Comparison of ENCODE assay signal across 31 cellular contexts in the genomic region with DNA sequence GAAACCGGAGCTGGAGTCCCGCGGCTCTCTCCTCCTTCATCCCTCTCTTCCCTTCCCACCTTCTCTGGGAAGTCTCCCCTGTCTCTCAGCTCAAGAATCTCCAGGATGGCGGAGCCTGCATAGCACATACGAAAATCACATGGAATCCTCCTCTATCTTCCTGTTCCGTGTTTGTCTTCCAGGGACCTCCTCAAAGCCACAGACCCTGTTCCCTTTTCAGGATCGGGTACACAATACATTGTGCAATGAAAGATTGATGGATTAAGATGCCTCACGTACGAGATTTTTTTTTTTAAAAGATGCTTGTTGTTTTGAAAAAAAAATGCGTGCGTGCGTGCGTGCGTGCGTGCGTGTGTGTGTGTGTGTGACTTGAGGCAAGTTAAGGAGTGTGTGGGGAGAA. TPM values are rescaled to one million over a fixed set of nuclear protein-coding genes. Genes with fewer than 3 reads are reported as not detected.
"Had no signal": no experiment of that assay in that cellular context is flagged by ENCODE, and none has a peak within 500 bp of the region (broad histone marks: within the 10 kb centered on the region; RNA-seq: fewer than 3 reads in every experiment).

No MANE protein-coding gene starts in this region.

- H3K9me3 Mint-ChIP-seq: activated CD4-positive, alpha-beta memory T cell treated with anti-CD3 and anti-CD28 coated beads for 36 hours; activated naive CD4-positive, alpha-beta T cell treated with anti-CD3 and anti-CD28 coated beads for 36 hours; activated naive CD4-positive, alpha-beta T cell treated with anti-CD3 and anti-CD28 coated beads, Interleukin-2, amount 50 U/mL, for 72 hours; activated T-cell treated with anti-CD3 and anti-CD28 coated beads, Interleukin-2, amount 50 U/mL, for 4 hours; activated T-helper 1 cell treated with anti-CD3 and anti-CD28 coated beads, Interleukin-12 subunit alpha, Interleukin-12 subunit beta, Interleukin-2, Interleukin-4 antibody, amounts not matched to agents 30 ng/mL and 10 ng/mL and 1 ng/mL, durations not matched to agents 14 hours and 24 hours and 36 hours; T-helper 1 cell treated with Interleukin-12 subunit alpha and Interleukin-12 subunit beta and Interleukin-4 antibody, amounts not matched to agents 30 μg/mL and 1 μg/mL, for 36 hours; T-helper 2 cell treated with Interferon-gamma antibody and Interleukin-4, amounts not matched to agents 5 μg/mL and 100 μg/mL, for 36 hours had no signal

- H3K27ac ChIP-seq: adrenal gland, body of pancreas, Peyer's patch, SJSA1 had no signal

- H3K36me3 ChIP-seq: adrenal gland, Peyer's patch, SJSA1 had no signal

- ATAC-seq: activated naive CD4-positive, alpha-beta T cell treated with anti-CD3 and anti-CD28 coated beads, Interleukin-2, amount 50 U/mL, for 72 hours; activated T-cell treated with anti-CD3 and anti-CD28 coated beads, Interleukin-2, amount 50 U/mL, for 4 hours; body of pancreas; K562; PC-3 had no signal

- DNase-seq: activated CD4-positive, alpha-beta memory T cell treated with anti-CD3 and anti-CD28 coated beads for 36 hours; activated CD4-positive, alpha-beta T cell treated with anti-CD3 and anti-CD28 coated beads for 4 hours; activated CD4-positive, alpha-beta T cell treated with anti-CD3 and anti-CD28 coated beads, Interleukin-2, amount 50 U/mL, for 1 hour; activated gamma-delta T cell treated with Interleukin-2 at 50 U/mL for 16 hours; activated naive CD4-positive, alpha-beta T cell treated with anti-CD3 and anti-CD28 coated beads for 36 hours; activated T-cell treated with anti-CD3 and anti-CD28 coated beads for 4 hours; activated T-cell treated with anti-CD3 and anti-CD28 coated beads, Interleukin-2, amount 50 U/mL, for 4 hours; body of pancreas; central memory CD4-positive, alpha-beta T cell; NCI-H1092 treated with DMSO at 0.1 percent for 48 hours; NCI-H1417; NCI-H146; NCI-H187; NCI-H2029 treated with DMSO at 0.1 percent for 48 hours; NCI-H2107; NCI-H2171; NCI-H510A; NCI-H526; NCI-H748 treated with DMSO at 0.1 percent for 48 hours; NK-92 treated with Interleukin-12 subunit alpha and Interleukin-12 subunit beta, amount 100 ng/mL, for 24 hours; PC-3; SHP77 treated with DMSO at 0.1 percent for 48 hours; SK-N-SH had no signal

- H3K36me3 Mint-ChIP-seq: activated CD4-positive, alpha-beta memory T cell treated with anti-CD3 and anti-CD28 coated beads for 36 hours; activated naive CD4-positive, alpha-beta T cell treated with anti-CD3 and anti-CD28 coated beads, Interleukin-2, amount 50 U/mL, for 72 hours had no signal

- H3K9me3 ChIP-seq: adrenal gland, body of pancreas, Peyer's patch, SJSA1, SK-N-SH had no signal

- H3K4me1 ChIP-seq: adrenal gland, body of pancreas, Peyer's patch, SJSA1 had no signal

- H3K27me3 ChIP-seq: adrenal gland, body of pancreas, Peyer's patch had no signal

- H3K27ac Mint-ChIP-seq: activated CD4-positive, alpha-beta memory T cell treated with anti-CD3 and anti-CD28 coated beads for 36 hours; activated naive CD4-positive, alpha-beta T cell treated with anti-CD3 and anti-CD28 coated beads for 36 hours; activated naive CD4-positive, alpha-beta T cell treated with anti-CD3 and anti-CD28 coated beads, Interleukin-2, amount 50 U/mL, for 72 hours; activated T-helper 1 cell treated with anti-CD3 and anti-CD28 coated beads, Interleukin-12 subunit alpha, Interleukin-12 subunit beta, Interleukin-2, Interleukin-4 antibody, amounts not matched to agents 30 ng/mL and 10 ng/mL and 1 ng/mL, durations not matched to agents 14 hours and 24 hours and 36 hours; T-helper 1 cell treated with Interleukin-12 subunit alpha and Interleukin-12 subunit beta and Interleukin-4 antibody, amounts not matched to agents 30 μg/mL and 1 μg/mL, for 36 hours; T-helper 2 cell treated with Interferon-gamma antibody and Interleukin-4, amounts not matched to agents 5 μg/mL and 100 μg/mL, for 36 hours had no signal

- H3K4me3 ChIP-seq: adrenal gland, body of pancreas, K562, Peyer's patch, SJSA1 had no signal

- H3K4me3 Mint-ChIP-seq: activated CD4-positive, alpha-beta memory T cell treated with anti-CD3 and anti-CD28 coated beads for 36 hours; activated naive CD4-positive, alpha-beta T cell treated with anti-CD3 and anti-CD28 coated beads for 36 hours; activated T-cell treated with anti-CD3 and anti-CD28 coated beads, Interleukin-2, amount 50 U/mL, for 4 hours; activated T-helper 1 cell treated with anti-CD3 and anti-CD28 coated beads, Interleukin-12 subunit alpha, Interleukin-12 subunit beta, Interleukin-2, Interleukin-4 antibody, amounts not matched to agents 30 ng/mL and 10 ng/mL and 1 ng/mL, durations not matched to agents 14 hours and 24 hours and 36 hours; T-helper 1 cell treated with Interleukin-12 subunit alpha and Interleukin-12 subunit beta and Interleukin-4 antibody, amounts not matched to agents 30 μg/mL and 1 μg/mL, for 36 hours; T-helper 2 cell treated with Interferon-gamma antibody and Interleukin-4, amounts not matched to agents 5 μg/mL and 100 μg/mL, for 36 hours had no signal

- H3K4me2 ChIP-seq: SK-N-SH had no signal

RNA-seq across cellular contexts. Expression of a gene that starts 46.6 kb away (rescaled TPM):
- total RNA-seq: activated CD4-positive, alpha-beta memory T cell treated with anti-CD3 and anti-CD28 coated beads for 36 hours; activated naive CD4-positive, alpha-beta T cell treated with anti-CD3 and anti-CD28 coated beads for 36 hours; activated naive CD4-positive, alpha-beta T cell treated with anti-CD3 and anti-CD28 coated beads, Interleukin-2, amount 50 U/mL, for 72 hours; K562 had no signal
- polyA plus RNA-seq: K562 had no signal
